ENCODE assay signal across 14 cellular contexts in the genomic region with DNA sequence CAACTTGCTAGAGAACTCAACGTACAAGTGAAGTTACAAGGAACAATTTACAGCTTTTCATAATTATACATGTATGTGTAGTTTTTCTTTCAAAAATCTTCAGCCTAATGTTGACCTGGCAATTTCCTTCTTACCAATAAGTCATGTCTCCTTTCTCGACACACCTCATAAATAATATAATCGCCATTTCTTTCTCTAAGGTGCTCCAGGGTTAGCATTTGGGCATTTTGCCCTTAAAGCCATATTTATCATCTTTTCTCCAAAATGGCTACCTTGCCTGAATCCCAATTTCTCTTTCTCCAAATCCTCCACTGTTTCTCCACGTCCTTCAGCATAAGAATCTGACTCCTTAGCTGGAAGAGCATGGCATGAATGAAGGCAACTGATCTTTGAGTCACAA. TPM values are rescaled to one million over a fixed set of nuclear protein-coding genes. Genes with fewer than 3 reads are reported as not detected.
"Had no signal": no experiment of that assay in that cellular context is flagged by ENCODE, and none has a peak within 500 bp of the region (broad histone marks: within the 10 kb centered on the region; RNA-seq: fewer than 3 reads in every experiment).

No MANE protein-coding gene starts in this region.

- H3K4me1 ChIP-seq: tibial artery had no signal

- H3K27me3 ChIP-seq: cardiac muscle cell, tibial artery had no signal

- H3K9me3 ChIP-seq: tibial artery had no signal

- H3K27ac ChIP-seq: cardiac muscle cell, tibial artery had no signal

- DNase-seq: activated CD4-positive, alpha-beta memory T cell treated with anti-CD3 and anti-CD28 coated beads, Interleukin-2, amount 10 ng/mL, durations not matched to agents 7 days and 5 days; activated CD4-positive, alpha-beta T cell treated with anti-CD3 and anti-CD28 coated beads for 4 hours; activated CD8-positive, alpha-beta memory T cell treated with anti-CD3 and anti-CD28 coated beads, Interleukin-2, amount 10 ng/mL, durations not matched to agents 7 days and 5 days; effector memory CD8-positive, alpha-beta T cell; nucleus accumbens; stimulated activated CD4-positive, alpha-beta T cell treated with anti-CD3 and anti-CD28 coated beads, Interleukin-12 subunit alpha, Interleukin-12 subunit beta, amount 100 ng/mL, for 4 hours; stimulated activated CD4-positive, alpha-beta T cell treated with anti-CD3 and anti-CD28 coated beads, Interleukin-1b, Interleukin-23, amount 100 ng/mL, for 48 hours; stimulated activated naive CD4-positive, alpha-beta T cell treated with Interleukin-2 at 50 U/mL for 16 hours; substantia nigra; tibial artery had no signal

- H3K4me3 ChIP-seq: cardiac muscle cell, tibial artery had no signal

- H3K36me3 ChIP-seq: cardiac muscle cell, tibial artery had no signal

- ATAC-seq: activated CD8-positive, alpha-beta memory T cell treated with anti-CD3 and anti-CD28 coated beads, Interleukin-2, amount 10 ng/mL, durations not matched to agents 7 days and 5 days; effector memory CD8-positive, alpha-beta T cell; natural killer cell treated with Interleukin-12 subunit alpha and Interleukin-12 subunit beta and Interleukin-15 and Interleukin-18, amount 100 ng/mL, for 72 hours; WTC11 had no signal

RNA-seq across cellular contexts. Expression of gene RAB27B, which starts 50.3 kb away (rescaled TPM):
- total RNA-seq: dermis microvascular lymphatic vessel endothelial cell had no signal
